In genomic region chr1:162113419-162113818, GRCh38 we compare ENCODE assay signal across 17 cellular contexts. TPM values are rescaled to one million over a fixed set of nuclear protein-coding genes. Genes with fewer than 3 reads are reported as not detected.
DNase-seq lines count a peak whose midpoint lies in the region; ATAC-seq and TF ChIP-seq lines count a peak whose summit lies in the region.
"Had no signal": no experiment of that assay in that cellular context is flagged by ENCODE, and none has a peak within 500 bp of the region (broad histone marks: within the 10 kb centered on the region; RNA-seq: fewer than 3 reads in every experiment).

No MANE protein-coding gene starts in this region.

- intact Hi-C loops in dorsolateral prefrontal cortex (cut with DNase I) (no loop called here), transverse colon (cut with DNase I; ENCODE audit: low total_unique reads) (no loop called here)

- WGBS in transverse colon (ENCODE audit: low coverage in 1 of 2), 2 donors: 66 to 72% methylated on average over 4 to 6 of the region's 6 CpGs

- H3K27ac ChIP-seq in dorsolateral prefrontal cortex (peak overlapping the region in 46 of 59 donors; percentile 20 to 86 (median 65)), temporal lobe (ENCODE audit: low read depth, low read length) (peak overlapping the region; percentile 44), transverse colon (no peak overlapping the region)
- H3K27ac ChIP-seq: KMS-11, Peyer's patch, SJSA1 had no signal

- no peak for ATAC-seq in GM19324 (IDR thresholded peaks at IDR 0.05; ENCODE audit: low FRiP score, unreplicated experiment)

- TF ChIP-seq EP300 in transverse colon (IDR thresholded peaks at IDR 0.05; ENCODE audit: low read depth): no peak

- TF ChIP-seq POLR2A in transverse colon (IDR thresholded peaks at IDR 0.05): no peak

- no peaks in the 10 kb centered on the region for H3K36me3 ChIP-seq in transverse colon
- H3K36me3 ChIP-seq: Peyer's patch, SJSA1 had no signal

- TF ChIP-seq CTCF in dorsolateral prefrontal cortex (IDR thresholded peaks at IDR 0.05 in 54 of 56, conservative IDR thresholded peaks at IDR 0.05 in 2 of 56; ENCODE audit: low read depth in 1 of 56, partially characterized antibody in 56 of 56) (no peak), transverse colon (IDR thresholded peaks at IDR 0.05) (no peak)

- no peaks in the 10 kb centered on the region for H3K9me3 ChIP-seq in transverse colon
- H3K9me3 ChIP-seq: Peyer's patch, SJSA1 had no signal

- H3K4me3 ChIP-seq in dorsolateral prefrontal cortex (no peak overlapping the region), transverse colon (no peak overlapping the region)
- H3K4me3 ChIP-seq: Peyer's patch, SJSA1 had no signal

- peaks cover 0 to 4% (median 2%) of the 10 kb centered on the region in 4 donors for H3K4me1 ChIP-seq in transverse colon
- H3K4me1 ChIP-seq: Peyer's patch, SJSA1 had no signal

- in situ Hi-C loops in transverse colon (cut with MboI; ENCODE audit: low pct_ligation_motif_present in 1 of 4, low pct_unique_long_range_greater_than_20kb in 1 of 4, low sequenced_read_pairs in 3 of 4): no loop called here

- H3K27me3 ChIP-seq in dorsolateral prefrontal cortex: no peaks in the 10 kb centered on the region
- H3K27me3 ChIP-seq in transverse colon: no peaks in the 10 kb centered on the region
- H3K27me3 ChIP-seq: Peyer's patch, SJSA1 had no signal

- DNase-seq in Kasumi-1 (lab: John Stamatoyannopoulos, UW) (peak; percentile 15 to 37), NOMO-1 treated with dmso at 0.1 percent for 144 hours (lab: John Stamatoyannopoulos, UW; ENCODE audit: unreplicated experiment) (peak; percentile 11), dorsolateral prefrontal cortex (no peak), transverse colon (no peak), NCI-H82 treated with DMSO at 0.1 percent for 48 hours (lab: John Stamatoyannopoulos, UW; ENCODE audit: unreplicated experiment) (no peak)
- DNase-seq: CD8-positive, alpha-beta memory T cell; DMS53; EL; NCI-H1105; NCI-H2081 treated with DMSO at 0.1 percent for 48 hours; NCI-H510A; NCI-H748 treated with DMSO at 0.1 percent for 48 hours; Peyer's patch had no signal

RNA-seq across cellular contexts. Expression of gene NOS1AP, which starts 43.9 kb away (rescaled TPM):
- 10 to 100 TPM; 23.1 to 93.8 (median 58.4) TPM for total RNA-seq in dorsolateral prefrontal cortex
- 9.3 TPM for total RNA-seq in temporal lobe
- 10 to 100 TPM in 3 of 4 donors, 1 to 10 TPM in 1; 8.5 to 34.8 (median 14.1) TPM for total RNA-seq in transverse colon
- total RNA-seq: SJSA1 had no signal

Comparison
In these comparisons a context has a peak if more than half of its experiments do, and no peak if none do; other contexts are left out.
1. DNase-seq: peak in Kasumi-1 (2 of 2) and NOMO-1 treated with dmso at 0.1 percent for 144 hours (single experiment); none in dorsolateral prefrontal cortex (0 of 10), transverse colon (single experiment) and NCI-H82 treated with DMSO at 0.1 percent for 48 hours (single experiment).
2. H3K27ac ChIP-seq: peak in dorsolateral prefrontal cortex (46 of 59) and temporal lobe (single experiment); none in transverse colon (0 of 4).